In genomic region chr18:47928466-47928865, GRCh38 we compare ENCODE assay signal across 9 cellular contexts. TPM values are rescaled to one million over a fixed set of nuclear protein-coding genes. Genes with fewer than 3 reads are reported as not detected.
DNase-seq lines count a peak whose midpoint lies in the region; ATAC-seq, FAIRE-seq and TF ChIP-seq lines count a peak whose summit lies in the region.
"Had no signal": no experiment of that assay in that cellular context is flagged by ENCODE, and none has a peak within 500 bp of the region (broad histone marks: within the 10 kb centered on the region; RNA-seq: fewer than 3 reads in every experiment).

No MANE protein-coding gene starts in this region.

- peak overlapping the region; percentile 85 for H3K4me3 ChIP-seq in fibroblast of villous mesenchyme (ENCODE audit: low read depth, low read length)

- H3K36me3 Mint-ChIP-seq in activated T-cell treated with anti-CD3 and anti-CD28 coated beads, Interleukin-2, amount 50 U/mL, for 72 hours (ENCODE audit: insufficient read depth in 2 of 2): peaks cover 1 to 4% of the 10 kb centered on the region in 2 donors
- H3K36me3 Mint-ChIP-seq in activated CD4-positive, alpha-beta memory T cell treated with anti-CD3 and anti-CD28 coated beads, Interleukin-2, amount 10 ng/mL, durations not matched to agents 7 days and 5 days (ENCODE audit: low read depth): peaks cover 24% of the 10 kb centered on the region
- H3K36me3 Mint-ChIP-seq in stimulated activated effector memory CD8-positive, alpha-beta T cell treated with anti-CD3 and anti-CD28 coated beads, Interleukin-12 subunit alpha, Interleukin-12 subunit beta, amount 100 ng/mL, for 72 hours: peaks cover 30% of the 10 kb centered on the region

- POLR2A ChIA-PET in activated CD4-positive, alpha-beta memory T cell treated with anti-CD3 and anti-CD28 coated beads, Interleukin-2, amount 10 ng/mL, durations not matched to agents 7 days and 5 days (lab: Charles Lee): interaction anchor here (0.7 to 3.4 kb wide), 7 partner anchors 10 to 76 kb away, joined by 3 to 31 read pairs (median 5); no protein-coding TSS in a partner anchor

- no peak overlapping the region for H3K27ac ChIP-seq in caudate nucleus (ENCODE audit: low read depth, low read length)

- peak overlapping the region; percentile 97 for H3K27ac Mint-ChIP-seq in activated T-cell treated with anti-CD3 and anti-CD28 coated beads, Interleukin-2, amount 50 U/mL, for 72 hours
- H3K27ac Mint-ChIP-seq in activated CD4-positive, alpha-beta memory T cell treated with anti-CD3 and anti-CD28 coated beads, Interleukin-2, amount 10 ng/mL, durations not matched to agents 7 days and 5 days: peak overlapping the region; percentile 90
- peak overlapping the region; percentile 82 for H3K27ac Mint-ChIP-seq in stimulated activated effector memory CD8-positive, alpha-beta T cell treated with anti-CD3 and anti-CD28 coated beads, Interleukin-12 subunit alpha, Interleukin-12 subunit beta, amount 100 ng/mL, for 72 hours

- peak in 1 of 2 donors; percentile 54 for DNase-seq in activated T-cell treated with anti-CD3 and anti-CD28 coated beads, Interleukin-2, amount 50 U/mL, for 72 hours
- no peak for DNase-seq in activated T-cell treated with anti-CD3 and anti-CD28 coated beads, Interleukin-2, amount 50 U/mL, for 48 hours
- DNase-seq in activated CD4-positive, alpha-beta memory T cell treated with anti-CD3 and anti-CD28 coated beads, Interleukin-2, amount 10 ng/mL, durations not matched to agents 7 days and 5 days: peak; percentile 39
- DNase-seq in fibroblast of villous mesenchyme (ENCODE audit: low read depth) (peak; percentile 39), caudate nucleus (lab: John Stamatoyannopoulos, UW) (no peak), H54 (ENCODE audit: insufficient read length, low spot score) (no peak)
- DNase-seq in stimulated activated effector memory CD8-positive, alpha-beta T cell treated with anti-CD3 and anti-CD28 coated beads, Interleukin-12 subunit alpha, Interleukin-12 subunit beta, amount 100 ng/mL, for 72 hours (ENCODE audit: low spot score in 2 of 2): no peak
- DNase-seq: NCI-H526 treated with DMSO at 0.1 percent for 48 hours had no signal

- no peak for TF ChIP-seq CTCF in fibroblast of villous mesenchyme (IDR thresholded peaks at IDR 0.05; ENCODE audit: insufficient read depth, low read depth, low read length)

- peaks cover 63% of the 10 kb centered on the region for H3K4me1 Mint-ChIP-seq in activated T-cell treated with anti-CD3 and anti-CD28 coated beads, Interleukin-2, amount 50 U/mL, for 72 hours (ENCODE audit: low read depth)
- peaks cover 57% of the 10 kb centered on the region for H3K4me1 Mint-ChIP-seq in activated CD4-positive, alpha-beta memory T cell treated with anti-CD3 and anti-CD28 coated beads, Interleukin-2, amount 10 ng/mL, durations not matched to agents 7 days and 5 days
- H3K4me1 Mint-ChIP-seq in stimulated activated effector memory CD8-positive, alpha-beta T cell treated with anti-CD3 and anti-CD28 coated beads, Interleukin-12 subunit alpha, Interleukin-12 subunit beta, amount 100 ng/mL, for 72 hours: peaks cover 57% of the 10 kb centered on the region

- CTCF ChIA-PET in activated CD4-positive, alpha-beta memory T cell treated with anti-CD3 and anti-CD28 coated beads, Interleukin-2, amount 10 ng/mL, durations not matched to agents 7 days and 5 days (lab: Charles Lee): interaction anchor here (1.1 kb wide), 1 partner anchor 83 kb away, joined by 3 read pairs; no protein-coding TSS in a partner anchor

- H3K27me3 Mint-ChIP-seq in activated T-cell treated with anti-CD3 and anti-CD28 coated beads, Interleukin-2, amount 50 U/mL, for 72 hours (ENCODE audit: low read depth): no peaks in the 10 kb centered on the region
- no peaks in the 10 kb centered on the region for H3K27me3 Mint-ChIP-seq in activated CD4-positive, alpha-beta memory T cell treated with anti-CD3 and anti-CD28 coated beads, Interleukin-2, amount 10 ng/mL, durations not matched to agents 7 days and 5 days

- no peaks in the 10 kb centered on the region for H3K9me3 Mint-ChIP-seq in activated T-cell treated with anti-CD3 and anti-CD28 coated beads, Interleukin-2, amount 50 U/mL, for 72 hours
- no peaks in the 10 kb centered on the region for H3K9me3 Mint-ChIP-seq in activated CD4-positive, alpha-beta memory T cell treated with anti-CD3 and anti-CD28 coated beads, Interleukin-2, amount 10 ng/mL, durations not matched to agents 7 days and 5 days
- H3K9me3 Mint-ChIP-seq in stimulated activated effector memory CD8-positive, alpha-beta T cell treated with anti-CD3 and anti-CD28 coated beads, Interleukin-12 subunit alpha, Interleukin-12 subunit beta, amount 100 ng/mL, for 72 hours: no peaks in the 10 kb centered on the region

- no peak for TF ChIP-seq POLR2A in H54 (IDR thresholded peaks at IDR 0.05; ENCODE audit: low read depth, low read length)

- FAIRE-seq in H54 (lab: Jason Lieb, UNC): no peak

- H3K4me3 Mint-ChIP-seq in activated T-cell treated with anti-CD3 and anti-CD28 coated beads, Interleukin-2, amount 50 U/mL, for 72 hours: peak overlapping the region; percentile 82 to 93
- H3K4me3 Mint-ChIP-seq in activated CD4-positive, alpha-beta memory T cell treated with anti-CD3 and anti-CD28 coated beads, Interleukin-2, amount 10 ng/mL, durations not matched to agents 7 days and 5 days: peak overlapping the region; percentile 83
- H3K4me3 Mint-ChIP-seq in stimulated activated effector memory CD8-positive, alpha-beta T cell treated with anti-CD3 and anti-CD28 coated beads, Interleukin-12 subunit alpha, Interleukin-12 subunit beta, amount 100 ng/mL, for 72 hours: peak overlapping the region; percentile 80

- ATAC-seq in activated T-cell treated with anti-CD3 and anti-CD28 coated beads, Interleukin-2, amount 50 U/mL, for 72 hours (replicated peaks in 1 of 2): peak; percentile 5 to 15
- ATAC-seq in stimulated activated effector memory CD8-positive, alpha-beta T cell treated with anti-CD3 and anti-CD28 coated beads, Interleukin-12 subunit alpha, Interleukin-12 subunit beta, amount 100 ng/mL, for 72 hours: no peak
- ATAC-seq in HG02840 (IDR thresholded peaks at IDR 0.05; ENCODE audit: low FRiP score, unreplicated experiment): no peak

RNA-seq across cellular contexts. Expression of gene SMAD2, which starts 2.0 kb away (rescaled TPM):
- 100 to 1,000 TPM; 249 to 310 TPM for total RNA-seq in activated T-cell treated with anti-CD3 and anti-CD28 coated beads, Interleukin-2, amount 50 U/mL, for 72 hours
- 100 to 1,000 TPM; 170 to 174 TPM for total RNA-seq in activated CD4-positive, alpha-beta memory T cell treated with anti-CD3 and anti-CD28 coated beads, Interleukin-2, amount 10 ng/mL, durations not matched to agents 7 days and 5 days
- 33.2 and 36.3 TPM in 2 replicates for total RNA-seq in fibroblast of villous mesenchyme

Comparison
In these comparisons a context has a peak if more than half of its experiments do, and no peak if none do; other contexts are left out.
1. ATAC-seq: peak in activated T-cell treated with anti-CD3 and anti-CD28 coated beads, Interleukin-2, amount 50 U/mL, for 72 hours (2 of 2); none in stimulated activated effector memory CD8-positive, alpha-beta T cell treated with anti-CD3 and anti-CD28 coated beads, Interleukin-12 subunit alpha, Interleukin-12 subunit beta, amount 100 ng/mL, for 72 hours (single experiment) and HG02840 (single experiment).
2. DNase-seq: peak in activated CD4-positive, alpha-beta memory T cell treated with anti-CD3 and anti-CD28 coated beads, Interleukin-2, amount 10 ng/mL, durations not matched to agents 7 days and 5 days (single experiment) and fibroblast of villous mesenchyme (single experiment); none in activated T-cell treated with anti-CD3 and anti-CD28 coated beads, Interleukin-2, amount 50 U/mL, for 48 hours (0 of 2), stimulated activated effector memory CD8-positive, alpha-beta T cell treated with anti-CD3 and anti-CD28 coated beads, Interleukin-12 subunit alpha, Interleukin-12 subunit beta, amount 100 ng/mL, for 72 hours (0 of 2), caudate nucleus (0 of 61) and H54 (single experiment).
3. Peak in every context shown above with its lines, with median percentiles within 50 percentile points of each other: H3K27ac Mint-ChIP-seq and H3K4me3 Mint-ChIP-seq.